1 cellular context compared by ENCODE assay signal in genomic region chr4:116925900-116926457, GRCh38.
TF ChIP-seq lines count a peak whose summit lies in the region.

No MANE protein-coding gene starts in this region.

TF ChIP-seq in WTC11, 78 proteins besides CTCF, POLR2A, EP300 and RAD21 (continued from another document):
- TF ChIP-seq E2F5 (CRISPR knock-in tag; IDR thresholded peaks at IDR 0.05) (0 out of 2 replicates have a peak, but pooled peaks have one; percentile 26), USF1 (CRISPR knock-in tag; IDR thresholded peaks at IDR 0.05) (peak; percentile 31; the same call in 1 of the 2 replicates)
